Comparison of ENCODE assay signal across 1 cellular context in the genomic region with DNA sequence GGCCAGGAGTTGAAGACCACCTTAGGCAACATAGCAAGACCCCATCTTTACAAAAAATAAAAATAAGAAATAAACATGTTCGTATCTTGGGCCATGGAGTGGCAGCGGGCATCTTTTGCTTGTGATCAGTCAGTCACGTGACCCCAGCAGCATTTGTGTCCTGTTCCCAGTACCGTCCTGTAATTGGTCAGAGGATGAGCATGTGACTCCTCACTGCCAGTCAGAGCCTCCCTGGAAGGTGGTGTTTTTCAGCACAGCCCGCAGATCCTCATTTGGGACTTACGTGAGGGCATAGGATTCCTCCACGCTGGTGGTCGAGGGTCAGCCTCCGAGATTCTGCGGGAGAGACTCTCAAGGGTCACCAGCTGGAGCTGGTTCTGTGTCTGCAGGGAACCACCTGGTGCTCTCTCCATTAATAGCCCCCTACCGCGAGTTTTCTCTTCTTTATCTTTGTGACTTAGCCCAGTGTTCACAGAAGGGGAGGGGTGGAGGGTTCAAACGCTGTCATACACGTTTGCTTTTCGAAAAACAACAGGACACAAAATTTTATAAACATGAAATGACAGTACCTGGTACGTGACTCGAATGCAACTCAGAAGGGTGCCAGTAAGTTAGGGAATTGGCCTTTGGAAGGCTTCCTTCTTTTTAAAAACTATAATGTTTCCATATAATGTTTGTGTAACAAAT.
TF ChIP-seq lines count a peak whose summit lies in the region.

No MANE protein-coding gene starts in this region.

TF ChIP-seq in SK-N-SH, 30 proteins besides CTCF, POLR2A, EP300 and RAD21 (continued from another document):
- TF ChIP-seq REST (IDR thresholded peaks at IDR 0.05; ENCODE audit: low read depth, low read length) = no peak
- TF ChIP-seq TEAD4 (IDR thresholded peaks at IDR 0.05; ENCODE audit: borderline replicate concordance, insufficient read depth) = no peak
- TF ChIP-seq, protein P1, sequence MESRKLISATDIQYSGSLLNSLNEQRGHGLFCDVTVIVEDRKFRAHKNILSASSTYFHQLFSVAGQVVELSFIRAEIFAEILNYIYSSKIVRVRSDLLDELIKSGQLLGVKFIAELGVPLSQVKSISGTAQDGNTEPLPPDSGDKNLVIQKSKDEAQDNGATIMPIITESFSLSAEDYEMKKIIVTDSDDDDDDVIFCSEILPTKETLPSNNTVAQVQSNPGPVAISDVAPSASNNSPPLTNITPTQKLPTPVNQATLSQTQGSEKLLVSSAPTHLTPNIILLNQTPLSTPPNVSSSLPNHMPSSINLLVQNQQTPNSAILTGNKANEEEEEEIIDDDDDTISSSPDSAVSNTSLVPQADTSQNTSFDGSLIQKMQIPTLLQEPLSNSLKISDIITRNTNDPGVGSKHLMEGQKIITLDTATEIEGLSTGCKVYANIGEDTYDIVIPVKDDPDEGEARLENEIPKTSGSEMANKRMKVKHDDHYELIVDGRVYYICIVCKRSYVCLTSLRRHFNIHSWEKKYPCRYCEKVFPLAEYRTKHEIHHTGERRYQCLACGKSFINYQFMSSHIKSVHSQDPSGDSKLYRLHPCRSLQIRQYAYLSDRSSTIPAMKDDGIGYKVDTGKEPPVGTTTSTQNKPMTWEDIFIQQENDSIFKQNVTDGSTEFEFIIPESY (IDR thresholded peaks at IDR 0.05; ENCODE audit: borderline replicate concordance, low read depth) = no peak
- no peak for TF ChIP-seq ELF1 (IDR thresholded peaks at IDR 0.05)
- peak; percentile 57; the same call in 1 of the 2 replicates for TF ChIP-seq MXI1 (IDR thresholded peaks at IDR 0.05; ENCODE audit: low read depth, low read length)
- no peak for TF ChIP-seq FOSL2 (IDR thresholded peaks at IDR 0.05; ENCODE audit: borderline replicate concordance, low read depth)
- TF ChIP-seq YY1 (IDR thresholded peaks at IDR 0.05; ENCODE audit: low read depth) = no peak
- TF ChIP-seq, protein P2, sequence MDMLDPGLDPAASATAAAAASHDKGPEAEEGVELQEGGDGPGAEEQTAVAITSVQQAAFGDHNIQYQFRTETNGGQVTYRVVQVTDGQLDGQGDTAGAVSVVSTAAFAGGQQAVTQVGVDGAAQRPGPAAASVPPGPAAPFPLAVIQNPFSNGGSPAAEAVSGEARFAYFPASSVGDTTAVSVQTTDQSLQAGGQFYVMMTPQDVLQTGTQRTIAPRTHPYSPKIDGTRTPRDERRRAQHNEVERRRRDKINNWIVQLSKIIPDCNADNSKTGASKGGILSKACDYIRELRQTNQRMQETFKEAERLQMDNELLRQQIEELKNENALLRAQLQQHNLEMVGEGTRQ (IDR thresholded peaks at IDR 0.05; ENCODE audit: borderline replicate concordance, low read depth, low read length) = peak; percentile 96
- TF ChIP-seq CHD2 (IDR thresholded peaks at IDR 0.05; ENCODE audit: low read length, partially characterized antibody) = peak; percentile 71
- TF ChIP-seq, protein P3, sequence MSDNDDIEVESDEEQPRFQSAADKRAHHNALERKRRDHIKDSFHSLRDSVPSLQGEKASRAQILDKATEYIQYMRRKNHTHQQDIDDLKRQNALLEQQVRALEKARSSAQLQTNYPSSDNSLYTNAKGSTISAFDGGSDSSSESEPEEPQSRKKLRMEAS (IDR thresholded peaks at IDR 0.05; ENCODE audit: low read depth) = no peak
- TF ChIP-seq RXRA (IDR thresholded peaks at IDR 0.05; ENCODE audit: borderline replicate concordance, low read depth) = no peak
- TF ChIP-seq FOXM1 (IDR thresholded peaks at IDR 0.05; ENCODE audit: low read depth) = no peak
- TF ChIP-seq EZH2phosphoT487 (IDR thresholded peaks at IDR 0.05; ENCODE audit: borderline replicate concordance, low read depth) = no peak
- TF ChIP-seq USF1 (IDR thresholded peaks at IDR 0.05; ENCODE audit: borderline replicate concordance, low read depth) = peak; percentile 95
- TF ChIP-seq POLR2AphosphoS5 (IDR thresholded peaks at IDR 0.05; ENCODE audit: low read depth, low read length) = peak; percentile 80
- no peak for TF ChIP-seq GABPA (IDR thresholded peaks at IDR 0.05; ENCODE audit: low read depth)
- TF ChIP-seq, protein P4, sequence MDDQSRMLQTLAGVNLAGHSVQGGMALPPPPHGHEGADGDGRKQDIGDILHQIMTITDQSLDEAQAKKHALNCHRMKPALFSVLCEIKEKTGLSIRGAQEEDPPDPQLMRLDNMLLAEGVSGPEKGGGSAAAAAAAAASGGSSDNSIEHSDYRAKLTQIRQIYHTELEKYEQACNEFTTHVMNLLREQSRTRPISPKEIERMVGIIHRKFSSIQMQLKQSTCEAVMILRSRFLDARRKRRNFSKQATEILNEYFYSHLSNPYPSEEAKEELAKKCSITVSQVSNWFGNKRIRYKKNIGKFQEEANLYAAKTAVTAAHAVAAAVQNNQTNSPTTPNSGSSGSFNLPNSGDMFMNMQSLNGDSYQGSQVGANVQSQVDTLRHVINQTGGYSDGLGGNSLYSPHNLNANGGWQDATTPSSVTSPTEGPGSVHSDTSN (IDR thresholded peaks at IDR 0.05) = no peak
- no peak for TF ChIP-seq GATA2 (CRISPR knock-in tag; IDR thresholded peaks at IDR 0.05)
